ENCODE assay signal across 14 cellular contexts in the genomic region with DNA sequence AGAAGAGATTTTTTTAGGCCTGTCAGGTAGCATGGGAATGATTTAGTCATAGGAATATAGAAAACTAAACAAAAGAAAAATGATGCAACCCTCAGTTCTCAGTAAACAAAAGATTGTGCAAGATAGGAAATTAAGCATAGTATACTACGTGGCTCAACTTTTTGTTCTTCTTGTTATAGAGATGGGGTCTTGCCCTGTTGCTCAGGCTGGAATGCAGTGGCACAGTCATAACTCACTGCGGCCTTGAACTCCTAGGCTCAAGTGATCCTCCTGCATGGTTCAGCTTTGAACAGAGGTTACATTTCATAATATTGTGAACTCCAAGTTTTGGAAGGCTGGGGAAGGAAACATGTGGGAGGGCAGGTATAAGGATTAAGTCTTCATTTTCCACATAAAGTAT.
"Had no signal": no experiment of that assay in that cellular context is flagged by ENCODE, and none has a peak within 500 bp of the region (broad histone marks: within the 10 kb centered on the region; RNA-seq: fewer than 3 reads in every experiment).

No MANE protein-coding gene starts in this region.

- FAIRE-seq: pancreas, urothelium cell line had no signal

- H3K27ac ChIP-seq: pancreas, stomach had no signal

- H3K27me3 Mint-ChIP-seq: activated naive CD8-positive, alpha-beta T cell; T-helper 17 cell had no signal

- H3K36me3 ChIP-seq: pancreas, stomach had no signal

- H3K27ac Mint-ChIP-seq: activated naive CD8-positive, alpha-beta T cell; T-helper 17 cell had no signal

- H3K4me3 ChIP-seq: pancreas, stomach had no signal

- H3K27me3 ChIP-seq: pancreas, stomach had no signal

- H3K9me3 ChIP-seq: pancreas had no signal

- ATAC-seq: activated T-cell treated with anti-CD3 and anti-CD28 coated beads, Interleukin-2, amount 50 U/mL, for 4 hours; pancreas; T-helper 17 cell had no signal

- DNase-seq: activated CD4-positive, alpha-beta T cell treated with anti-CD3 and anti-CD28 coated beads for 1 hour; activated CD4-positive, alpha-beta T cell treated with anti-CD3 and anti-CD28 coated beads, Interleukin-2, amount 50 U/mL, for 48 hours; activated gamma-delta T cell; activated T-cell treated with anti-CD3 and anti-CD28 coated beads, Interleukin-2, amount 50 U/mL, for 4 hours; anterior cingulate cortex; kidney glomerular epithelial cell; pancreas; stimulated activated CD4-positive, alpha-beta T cell treated with anti-CD3 and anti-CD28 coated beads, Interleukin-15, amount 100 ng/mL, for 24 hours; stimulated activated CD4-positive, alpha-beta T cell treated with anti-CD3 and anti-CD28 coated beads, Interleukin-4, amount 100 ng/mL, for 4 hours; stomach; T-helper 17 cell had no signal

- H3K4me3 Mint-ChIP-seq: activated naive CD8-positive, alpha-beta T cell; activated T-cell treated with anti-CD3 and anti-CD28 coated beads, Interleukin-2, amount 50 U/mL, for 4 hours; neural crest cell; T-helper 17 cell had no signal
